In genomic region chr2:12932192-12932591, GRCh38 we compare ENCODE assay signal across 21 cellular contexts.
"Had no signal": no experiment of that assay in that cellular context is flagged by ENCODE, and none has a peak within 500 bp of the region (broad histone marks: within the 10 kb centered on the region; RNA-seq: fewer than 3 reads in every experiment).

No MANE protein-coding gene starts in this region.

- H3K36me3 Mint-ChIP-seq: activated naive CD8-positive, alpha-beta T cell treated with anti-CD3 and anti-CD28 coated beads, Interleukin-2, amount 10 ng/mL, durations not matched to agents 7 days and 5 days; stimulated activated effector memory CD8-positive, alpha-beta T cell treated with anti-CD3 and anti-CD28 coated beads, Interleukin-12 subunit alpha, Interleukin-12 subunit beta, amount 100 ng/mL, for 72 hours had no signal

- H3K4me3 ChIP-seq: mucosa of descending colon, pancreas, psoas muscle, right atrium auricular region, stomach, uterus had no signal

- H3K27ac Mint-ChIP-seq: activated naive CD4-positive, alpha-beta T cell treated with anti-CD3 and anti-CD28 coated beads for 36 hours; activated naive CD8-positive, alpha-beta T cell treated with anti-CD3 and anti-CD28 coated beads, Interleukin-2, amount 10 ng/mL, durations not matched to agents 7 days and 5 days; nephron progenitor cell; stimulated activated effector memory CD8-positive, alpha-beta T cell treated with anti-CD3 and anti-CD28 coated beads, Interleukin-12 subunit alpha, Interleukin-12 subunit beta, amount 100 ng/mL, for 72 hours; WTC11 had no signal

- DNase-seq: activated CD8-positive, alpha-beta memory T cell treated with anti-CD3 and anti-CD28 coated beads for 24 hours; activated CD8-positive, alpha-beta memory T cell treated with anti-CD3 and anti-CD28 coated beads, Interleukin-2, amount 50 U/mL, for 4 hours; activated effector memory CD4-positive, alpha-beta T cell treated with Interleukin-2 at 50 U/mL for 16 hours; activated naive CD4-positive, alpha-beta T cell treated with anti-CD3 and anti-CD28 coated beads for 36 hours; activated naive CD8-positive, alpha-beta T cell treated with anti-CD3 and anti-CD28 coated beads, Interleukin-2, amount 10 ng/mL, durations not matched to agents 7 days and 5 days; activated T-cell treated with anti-CD3 and anti-CD28 coated beads, Interleukin-2, amount 50 U/mL, for 48 hours; foreskin fibroblast; kidney glomerular epithelial cell; left ventricle myocardium superior; mammary epithelial cell; mucosa of descending colon; nephron progenitor cell; pancreas; psoas muscle; stimulated activated CD4-positive, alpha-beta T cell treated with anti-CD3 and anti-CD28 coated beads, Interleukin-1b, Interleukin-23, amount 100 ng/mL, for 48 hours; stomach; T-helper 1 cell; uterus had no signal

- ATAC-seq: mucosa of descending colon; stimulated activated effector memory CD8-positive, alpha-beta T cell treated with anti-CD3 and anti-CD28 coated beads, Interleukin-12 subunit alpha, Interleukin-12 subunit beta, amount 100 ng/mL, for 72 hours had no signal

- H3K4me3 Mint-ChIP-seq: activated naive CD4-positive, alpha-beta T cell treated with anti-CD3 and anti-CD28 coated beads for 36 hours; activated naive CD8-positive, alpha-beta T cell treated with anti-CD3 and anti-CD28 coated beads, Interleukin-2, amount 10 ng/mL, durations not matched to agents 7 days and 5 days; nephron progenitor cell; stimulated activated effector memory CD8-positive, alpha-beta T cell treated with anti-CD3 and anti-CD28 coated beads, Interleukin-12 subunit alpha, Interleukin-12 subunit beta, amount 100 ng/mL, for 72 hours; WTC11 had no signal

- H3K36me3 ChIP-seq: pancreas, right atrium auricular region, stomach, uterus had no signal

- H3K27me3 ChIP-seq: pancreas, right atrium auricular region, stomach, uterus had no signal

- H3K27ac ChIP-seq: pancreas, psoas muscle, stomach had no signal

- H3K9me3 ChIP-seq: mucosa of descending colon, pancreas, psoas muscle, right atrium auricular region, stomach, uterus had no signal

- H3K4me1 ChIP-seq: pancreas, psoas muscle, uterus had no signal

- H3K9me3 Mint-ChIP-seq: activated naive CD4-positive, alpha-beta T cell treated with anti-CD3 and anti-CD28 coated beads for 36 hours; activated naive CD8-positive, alpha-beta T cell treated with anti-CD3 and anti-CD28 coated beads, Interleukin-2, amount 10 ng/mL, durations not matched to agents 7 days and 5 days; stimulated activated effector memory CD8-positive, alpha-beta T cell treated with anti-CD3 and anti-CD28 coated beads, Interleukin-12 subunit alpha, Interleukin-12 subunit beta, amount 100 ng/mL, for 72 hours had no signal
